8 cellular contexts compared by ENCODE assay signal in genomic region chr1:143803904-143804539, GRCh38.
DNase-seq lines count a peak whose midpoint lies in the region; ATAC-seq and TF ChIP-seq lines count a peak whose summit lies in the region.
"Not testable (repeated sequence)": the region's sequence is repeated elsewhere in the genome, so short reads cannot be mapped to it uniquely, and the experiment has no call there.

No MANE protein-coding gene starts in this region.

- not testable (repeated sequence) for H3K14ac ChIP-seq in IMR-90 (replicated peaks; ENCODE audit: low read depth, low read length)

- not testable (repeated sequence) for H3K27ac Mint-ChIP-seq in MCF 10A (ENCODE audit: low read depth, unreplicated experiment)

- peak; percentile 64 for ATAC-seq in GM19395 (IDR thresholded peaks at IDR 0.05; ENCODE audit: unreplicated experiment)
- ATAC-seq in IMR-90 (ENCODE audit: low read depth), result peak; percentile 5
- peak; percentile 48 for ATAC-seq in Right ventricle myocardium inferior
- peak; percentile 65 for ATAC-seq in mucosa of descending colon

- intact Hi-C loops in IMR-90 (cut with micrococcal nuclease); MCF 10A (cut with micrococcal nuclease); Right ventricle myocardium inferior (cut with DNase I); mucosa of descending colon (cut with DNase I, micrococcal nuclease): not testable (repeated sequence)

- not testable (repeated sequence) for H3K36me3 ChIP-seq in IMR-90 (ENCODE audit: control insufficient read depth, insufficient read depth, low read length); mucosa of descending colon (ENCODE audit: low read depth)

- in situ Hi-C loops in IMR-90 (cut with MboI; ENCODE audit: low sequenced_read_pairs), result not testable (repeated sequence)

- not testable (repeated sequence) for H3K9me1 ChIP-seq in IMR-90 (ENCODE audit: insufficient read depth, low read length)

- H2AFZ ChIP-seq in IMR-90 (replicated peaks; ENCODE audit: low read length, poor library complexity), result not testable (repeated sequence)

- not testable (repeated sequence) for BruUV-seq in IMR-90 (replicated peaks; lab: Mats Ljungman, UMichigan); MCF 10A (replicated peaks; lab: Mats Ljungman, UMichigan)

- dilution Hi-C loops in IMR-90 (cut with HindIII; ENCODE audit: low sequenced_read_pairs, unreplicated experiment), result not testable (repeated sequence)

- CTCF ChIA-PET in IMR-90 (lab: Yijun Ruan, JAX); MCF 10A (lab: Yijun Ruan, JAX): not testable (repeated sequence)

- not testable (repeated sequence) for H3K9me3 Mint-ChIP-seq in MCF 10A (ENCODE audit: unreplicated experiment)

- not testable (repeated sequence) for H4K20me1 ChIP-seq in IMR-90 (ENCODE audit: insufficient read depth, low read length)

- peak overlapping the region; percentile 66 for H3K4me2 ChIP-seq in IMR-90 (ENCODE audit: low read depth, low read length)

- H2BK5ac ChIP-seq in IMR-90 (ENCODE audit: low read depth, low read length, poor library complexity, severe bottlenecking), result not testable (repeated sequence)

- not testable (repeated sequence) for TF ChIP-seq CTCF in IMR-90 (conservative IDR thresholded peaks at IDR 0.05; ENCODE audit: low read depth, low read length); MCF 10A (IDR thresholded peaks at IDR 0.05; ENCODE audit: unreplicated experiment); mucosa of descending colon (IDR thresholded peaks at IDR 0.05)

- not testable (repeated sequence) for H3K4me1 ChIP-seq in IMR-90 (ENCODE audit: control insufficient read depth, insufficient read depth, low read length); mucosa of descending colon (ENCODE audit: low read depth)

- H2AK5ac ChIP-seq in IMR-90 (ENCODE audit: low read depth, low read length), result not testable (repeated sequence)

- not testable (repeated sequence) for H3K4ac ChIP-seq in IMR-90 (ENCODE audit: low read depth, low read length)

- H3K23ac ChIP-seq in IMR-90 (ENCODE audit: low read depth, low read length), result not testable (repeated sequence)

- not testable (repeated sequence) for H4K5ac ChIP-seq in IMR-90 (ENCODE audit: low read depth, low read length)

- H3K56ac ChIP-seq in IMR-90 (ENCODE audit: extremely low read depth, insufficient read depth, low read length), result not testable (repeated sequence)

- H4K8ac ChIP-seq in IMR-90 (ENCODE audit: low read depth in 2 of 2, low read length in 2 of 2), result not testable (repeated sequence)

- H3K27ac ChIP-seq in IMR-90 (ENCODE audit: insufficient read depth, low read length), result not testable (repeated sequence)

- not testable (repeated sequence) for H3K9ac ChIP-seq in IMR-90 (ENCODE audit: low read depth, low read length)

- H2BK20ac ChIP-seq in IMR-90 (ENCODE audit: low read depth, low read length), result not testable (repeated sequence)

- H2BK120ac ChIP-seq in IMR-90 (ENCODE audit: low read depth, low read length), result not testable (repeated sequence)

- not testable (repeated sequence) for H2AK9ac ChIP-seq in IMR-90 (replicated peaks; ENCODE audit: low read depth, low read length, poor library complexity)

- peak overlapping the region; percentile 68 for H3K4me3 Mint-ChIP-seq in MCF 10A (ENCODE audit: unreplicated experiment)

- POLR2A ChIA-PET in IMR-90 (lab: Charles Lee; ENCODE audit: unreplicated experiment); MCF 10A (lab: Yijun Ruan, JAX): not testable (repeated sequence)

- WGBS in IMR-90 (ENCODE audit: extremely low coverage in 2 of 2, insufficient read length in 1 of 2), 2 experiments, result no CpG with 5 or more reads among the region's 29 CpGs

- not testable (repeated sequence) for TF ChIP-seq POLR2A in IMR-90 (IDR thresholded peaks at IDR 0.05; ENCODE audit: low read depth, low read length)

- H2BK15ac ChIP-seq in IMR-90 (ENCODE audit: low read depth, low read length), result not testable (repeated sequence)

- H3K27me3 ChIP-seq in IMR-90 (ENCODE audit: control insufficient read depth, insufficient read depth, low read length), result not testable (repeated sequence)

- not testable (repeated sequence) for H3K27me3 Mint-ChIP-seq in MCF 10A (ENCODE audit: insufficient read depth, unreplicated experiment)

- peak overlapping the region; percentile 44 for H3K4me3 ChIP-seq in IMR-90 (ENCODE audit: insufficient read depth, low read depth, low read length)
- H3K4me3 ChIP-seq in mucosa of descending colon, result not testable (repeated sequence)

- H3K79me1 ChIP-seq in IMR-90 (ENCODE audit: low read depth in 1 of 2, low read length in 2 of 2), result not testable (repeated sequence)

- not testable (repeated sequence) for H3K36me3 Mint-ChIP-seq in MCF 10A (ENCODE audit: insufficient read depth, unreplicated experiment)

- TF ChIP-seq RAD21 in IMR-90 (IDR thresholded peaks at IDR 0.05; ENCODE audit: low read length), result not testable (repeated sequence)

- H4K91ac ChIP-seq in IMR-90 (ENCODE audit: insufficient read depth, low read depth, low read length), result not testable (repeated sequence)

- H3K9me3 ChIP-seq in IMR-90 (ENCODE audit: control insufficient read depth, insufficient read depth, low read length); mucosa of descending colon: not testable (repeated sequence)

- DNase-seq in Ammon's horn (ENCODE audit: low spot score), result peak; percentile 1
- DNase-seq in IMR-90, result peak; percentile 30
- peak; percentile 0 for DNase-seq in activated CD4-positive, alpha-beta T cell treated with anti-CD3 and anti-CD28 coated beads, Interleukin-2, amount 50 U/mL, for 1 hour
- DNase-seq in MCF 10A (ENCODE audit: unreplicated experiment), result peak; percentile 47
- DNase-seq in Right ventricle myocardium inferior (ENCODE audit: missing footprints), result peak; percentile 53
- DNase-seq in mucosa of descending colon, result peak; percentile 26 to 45 (median 34)
- peak; percentile 27 to 33 for DNase-seq in stimulated activated CD4-positive, alpha-beta T cell treated with anti-CD3 and anti-CD28 coated beads, Interleukin-2, amount 100 ng/mL, for 48 hours

- not testable (repeated sequence) for H3K4me1 Mint-ChIP-seq in MCF 10A (ENCODE audit: insufficient read depth, unreplicated experiment)

- not testable (repeated sequence) for H3K18ac ChIP-seq in IMR-90 (ENCODE audit: low read depth, low read length)

TF ChIP-seq in IMR-90, 13 proteins besides CTCF, POLR2A, EP300 and RAD21:
- TF ChIP-seq FOS (IDR thresholded peaks at IDR 0.05; ENCODE audit: low read depth, low read length), result peak; percentile 30; the same call in 1 of the 2 replicates

Comparison
In these comparisons a context has a peak if more than half of its experiments do, and no peak if none do; other contexts are left out.
1. DNase-seq: peak in every context shown above with its lines; median percentile 53 in Right ventricle myocardium inferior; 47 in MCF 10A; 34 in mucosa of descending colon; 30 in IMR-90; 30 in stimulated activated CD4-positive, alpha-beta T cell treated with anti-CD3 and anti-CD28 coated beads, Interleukin-2, amount 100 ng/mL, for 48 hours; 1 in Ammon's horn; 0 in activated CD4-positive, alpha-beta T cell treated with anti-CD3 and anti-CD28 coated beads, Interleukin-2, amount 50 U/mL, for 1 hour.
2. ATAC-seq: peak in every context shown above with its lines; median percentile 65 in mucosa of descending colon; 64 in GM19395; 48 in Right ventricle myocardium inferior; 5 in IMR-90.